1 cellular context compared by ENCODE assay signal in genomic region chr11:17751558-17751957, GRCh38.
TF ChIP-seq lines count a peak whose summit lies in the region.

No MANE protein-coding gene starts in this region.

TF ChIP-seq in HepG2, 621 proteins besides CTCF, POLR2A, EP300 and RAD21:
- TF ChIP-seq REST (IDR thresholded peaks at IDR 0.05; ENCODE audit: borderline replicate concordance in 1 of 2, low read depth in 1 of 2, low read length in 2 of 2), result 0 out of 4 replicates have a peak, but pooled peaks of 1 of the 2 experiments have one; percentile 31
- peak; percentile 31; the same call in 1 of the 2 replicates for TF ChIP-seq HNF4G (IDR thresholded peaks at IDR 0.05; ENCODE audit: borderline replicate concordance, low read depth, low read length)
- no peak for TF ChIP-seq HNF4G (CRISPR knock-in tag; IDR thresholded peaks at IDR 0.05; ENCODE audit: borderline replicate concordance, low read depth)
- TF ChIP-seq SPEN (CRISPR knock-in tag; IDR thresholded peaks at IDR 0.05; ENCODE audit: low read depth), result no peak
- peak; percentile 60 for TF ChIP-seq HNF4A (CRISPR knock-in tag; IDR thresholded peaks at IDR 0.05)
